ENCODE assay signal across 18 cellular contexts in the genomic region with DNA sequence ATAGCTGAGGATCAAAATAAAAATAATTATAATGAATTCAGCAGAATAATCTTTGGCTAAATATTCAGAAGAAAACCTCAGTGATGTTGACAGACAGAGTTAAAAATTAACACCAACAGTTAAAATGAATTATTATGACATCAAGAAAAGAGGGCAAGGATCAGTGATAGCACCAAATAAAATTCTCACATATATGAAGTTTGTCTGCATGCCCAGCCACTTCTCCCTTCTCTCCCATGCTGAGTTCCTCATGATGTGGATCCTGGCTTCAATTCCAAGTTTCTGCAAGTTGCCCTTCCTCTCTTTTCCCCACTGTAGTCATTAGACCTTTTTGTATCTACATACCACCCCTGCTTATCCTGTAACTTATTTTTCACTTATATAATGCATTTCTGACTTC. TPM values are rescaled to one million over a fixed set of nuclear protein-coding genes. Genes with fewer than 3 reads are reported as not detected.
DNase-seq lines count a peak whose midpoint lies in the region; ATAC-seq, FAIRE-seq and TF ChIP-seq lines count a peak whose summit lies in the region.
"Had no signal": no experiment of that assay in that cellular context is flagged by ENCODE, and none has a peak within 500 bp of the region (broad histone marks: within the 10 kb centered on the region; RNA-seq: fewer than 3 reads in every experiment).

No MANE protein-coding gene starts in this region.

- intact Hi-C loops in HepG2 (cut with micrococcal nuclease; ENCODE audit: unreplicated experiment), result no loop called here

- CTCF ChIA-PET in HepG2 (lab: Yijun Ruan, JAX; ENCODE audit: low intra/inter-chr PET ratio, low total read pairs), result no interaction called here

- no peak overlapping the region for H3K9ac ChIP-seq in liver (ENCODE audit: low read depth in 1 of 2, low read length in 2 of 2)
- H3K9ac ChIP-seq in HepG2 (ENCODE audit: insufficient read depth, low read depth, low read length), result no peak overlapping the region
- peak overlapping the region in 1 of 2 donors; percentile 43 for H3K9ac ChIP-seq in mucosa of rectum (ENCODE audit: low read depth in 1 of 2, low read length in 2 of 2)
- H3K9ac ChIP-seq: BLaER1 had no signal

- TF ChIP-seq EP300 in HepG2 (IDR thresholded peaks at IDR 0.05; ENCODE audit: low read depth in 2 of 2, low read length in 2 of 2) (no peak), HepG2 (CRISPR knock-in tag; IDR thresholded peaks at IDR 0.05; ENCODE audit: borderline replicate concordance) (no peak)

- in situ Hi-C loops in HepG2 (cut with HindIII; ENCODE audit: extremely low pct_ligation_motif_present, low pct_unique_long_range_greater_than_20kb), result no loop called here

- H3K4me1 Mint-ChIP-seq in stimulated activated effector memory CD8-positive, alpha-beta T cell treated with anti-CD3 and anti-CD28 coated beads, Interleukin-12 subunit alpha, Interleukin-12 subunit beta, amount 100 ng/mL, for 72 hours, result no peaks in the 10 kb centered on the region
- H3K4me1 Mint-ChIP-seq in effector memory CD8-positive, alpha-beta T cell (ENCODE audit: low read depth in 2 of 2), result peaks cover 1 to 5% of the 10 kb centered on the region in 2 donors

- no peak overlapping the region for H3K27ac ChIP-seq in liver (ENCODE audit: low read depth in 1 of 2, low read length in 2 of 2)
- H3K27ac ChIP-seq in HepG2 (ENCODE audit: extremely low read length, insufficient read depth, low read length), result no peak overlapping the region
- H3K27ac ChIP-seq in mucosa of rectum (ENCODE audit: low read depth in 2 of 2, low read length in 2 of 2), result peak overlapping the region; percentile 51 to 57
- H3K27ac ChIP-seq: BLaER1 had no signal

- no peaks in the 10 kb centered on the region for H3K9me3 Mint-ChIP-seq in stimulated activated effector memory CD8-positive, alpha-beta T cell treated with anti-CD3 and anti-CD28 coated beads, Interleukin-12 subunit alpha, Interleukin-12 subunit beta, amount 100 ng/mL, for 72 hours
- no peaks in the 10 kb centered on the region for H3K9me3 Mint-ChIP-seq in effector memory CD8-positive, alpha-beta T cell
- H3K9me3 Mint-ChIP-seq: CD4-positive, alpha-beta memory T cell; GM23338 had no signal

- peaks cover 0 to 18% (median 12%) of the 10 kb centered on the region in 4 donors for H3K36me3 ChIP-seq in liver (ENCODE audit: control insufficient read depth in 4 of 4, insufficient read depth in 3 of 4, low read depth in 1 of 4, low read length in 3 of 4)
- peaks cover 0 to 12% of the 10 kb centered on the region in 2 experiments; a peak in 3 of 5 replicates for H3K36me3 ChIP-seq in HepG2 (replicated peaks in 1 of 2; ENCODE audit: control insufficient read depth in 1 of 2, insufficient read depth in 2 of 2, low read length in 2 of 2)
- peaks cover 24 to 34% of the 10 kb centered on the region in 2 donors for H3K36me3 ChIP-seq in mucosa of rectum (ENCODE audit: control insufficient read depth in 2 of 2, insufficient read depth in 2 of 2, low read length in 2 of 2)

- POLR2A ChIA-PET in HepG2 (lab: Yijun Ruan, JAX), result no interaction called here

- H3K27me3 ChIP-seq in liver (ENCODE audit: control insufficient read depth in 4 of 4, insufficient read depth in 4 of 4, low read length in 3 of 4), result no peaks in the 10 kb centered on the region
- no peaks in the 10 kb centered on the region for H3K27me3 ChIP-seq in HepG2 (ENCODE audit: control insufficient read depth in 1 of 2, insufficient read depth in 2 of 2, low read length in 2 of 2)
- H3K27me3 ChIP-seq in mucosa of rectum (ENCODE audit: control insufficient read depth in 2 of 2, insufficient read depth in 2 of 2, low read length in 2 of 2), result no peaks in the 10 kb centered on the region
- H3K27me3 ChIP-seq: BLaER1 had no signal

- H3K27ac Mint-ChIP-seq in stimulated activated effector memory CD8-positive, alpha-beta T cell treated with anti-CD3 and anti-CD28 coated beads, Interleukin-12 subunit alpha, Interleukin-12 subunit beta, amount 100 ng/mL, for 72 hours, result peak overlapping the region; percentile 1
- no peak overlapping the region for H3K27ac Mint-ChIP-seq in effector memory CD8-positive, alpha-beta T cell
- H3K27ac Mint-ChIP-seq: GM23338 had no signal

- FAIRE-seq in HepG2 (lab: Jason Lieb, UNC), result no peak
- FAIRE-seq: H54, HTR-8/SVneo had no signal

- no peak overlapping the region for H3K4me3 Mint-ChIP-seq in stimulated activated effector memory CD8-positive, alpha-beta T cell treated with anti-CD3 and anti-CD28 coated beads, Interleukin-12 subunit alpha, Interleukin-12 subunit beta, amount 100 ng/mL, for 72 hours
- no peak overlapping the region for H3K4me3 Mint-ChIP-seq in effector memory CD8-positive, alpha-beta T cell
- H3K4me3 Mint-ChIP-seq: CD14-positive monocyte, GM23338 had no signal

- no peak for ATAC-seq in HepG2
- no peak for ATAC-seq in stimulated activated effector memory CD8-positive, alpha-beta T cell treated with anti-CD3 and anti-CD28 coated beads, Interleukin-12 subunit alpha, Interleukin-12 subunit beta, amount 100 ng/mL, for 72 hours
- ATAC-seq in effector memory CD8-positive, alpha-beta T cell (replicated peaks), result no peak
- ATAC-seq: GM23338 had no signal

- BruUV-seq in HepG2 (replicated peaks; lab: Mats Ljungman, UMichigan), result no TSS peak

- H3K4me2 ChIP-seq in HepG2 (ENCODE audit: low read depth, low read length), result no peak overlapping the region
- H3K4me2 ChIP-seq: BLaER1, GM23338 had no signal

- no peak overlapping the region for H2AFZ ChIP-seq in HepG2 (ENCODE audit: low read length)
- H2AFZ ChIP-seq: GM23338 had no signal

- TF ChIP-seq CTCF in liver (IDR thresholded peaks at IDR 0.05; ENCODE audit: low read depth, low read length, missing input control) (no peak), HepG2 (CRISPR knock-in tag; IDR thresholded peaks at IDR 0.05) (no peak)

- H3K79me2 ChIP-seq in HepG2 (ENCODE audit: insufficient read depth, low read length), result no peaks in the 10 kb centered on the region

- H3K27me3 Mint-ChIP-seq in effector memory CD8-positive, alpha-beta T cell, result no peaks in the 10 kb centered on the region
- H3K27me3 Mint-ChIP-seq: CD4-positive, alpha-beta memory T cell had no signal

- no peak for TF ChIP-seq RAD21 in liver (IDR thresholded peaks at IDR 0.05)
- no peak for TF ChIP-seq RAD21 in HepG2 (CRISPR knock-in tag; IDR thresholded peaks at IDR 0.05)

- H4K20me1 ChIP-seq in HepG2 (ENCODE audit: insufficient read depth, low read length), result no peaks in the 10 kb centered on the region
- H4K20me1 ChIP-seq: BLaER1 had no signal

- TF ChIP-seq POLR2A in HepG2 (IDR thresholded peaks at IDR 0.05; ENCODE audit: insufficient read depth in 1 of 2, low read depth in 2 of 2, low read length in 2 of 2), result no peak

- peaks cover 8% of the 10 kb centered on the region for H3K36me3 Mint-ChIP-seq in stimulated activated effector memory CD8-positive, alpha-beta T cell treated with anti-CD3 and anti-CD28 coated beads, Interleukin-12 subunit alpha, Interleukin-12 subunit beta, amount 100 ng/mL, for 72 hours
- peaks cover 4% of the 10 kb centered on the region for H3K36me3 Mint-ChIP-seq in effector memory CD8-positive, alpha-beta T cell (ENCODE audit: insufficient read depth)

- no peak overlapping the region for H3K4me3 ChIP-seq in liver (ENCODE audit: low read depth in 1 of 3, low read length in 3 of 3)
- no peak overlapping the region for H3K4me3 ChIP-seq in HepG2 (replicated peaks in 1 of 3; ENCODE audit: insufficient read depth in 1 of 3, low read depth in 2 of 3, low read length in 3 of 3)
- H3K4me3 ChIP-seq in mucosa of rectum (ENCODE audit: low read length in 2 of 2), result peak overlapping the region in 1 of 2 donors; percentile 46
- H3K4me3 ChIP-seq: BLaER1, GM23338 had no signal

- DNase-seq in HepG2 (ENCODE audit: low spot score), result no peak
- DNase-seq in stimulated activated effector memory CD8-positive, alpha-beta T cell treated with anti-CD3 and anti-CD28 coated beads, Interleukin-12 subunit alpha, Interleukin-12 subunit beta, amount 100 ng/mL, for 72 hours (ENCODE audit: low spot score in 2 of 2), result no peak
- DNase-seq in SHP77 (lab: John Stamatoyannopoulos, UW), result no peak
- no peak for DNase-seq in effector memory CD8-positive, alpha-beta T cell
- DNase-seq in HUDEP-2 (lab: John Stamatoyannopoulos, UW; ENCODE audit: unreplicated experiment in 76 of 76), result no peak
- DNase-seq: 8988T; CD4-positive, alpha-beta memory T cell; DMS153; DMS79; GDM1; HCEC 1CT had no signal

- peaks cover 1 to 32% (median 17%) of the 10 kb centered on the region in 4 donors for H3K4me1 ChIP-seq in liver (ENCODE audit: control insufficient read depth in 4 of 4, insufficient read depth in 4 of 4, low read length in 3 of 4)
- peaks cover 20% of the 10 kb centered on the region for H3K4me1 ChIP-seq in HepG2 (ENCODE audit: insufficient read depth, low read length)
- peaks cover 0 to 17% of the 10 kb centered on the region in 2 donors for H3K4me1 ChIP-seq in mucosa of rectum (ENCODE audit: control insufficient read depth in 2 of 2, insufficient read depth in 2 of 2, low read length in 2 of 2)
- H3K4me1 ChIP-seq: BLaER1 had no signal

- H3K9me3 ChIP-seq in liver (ENCODE audit: control insufficient read depth in 4 of 4, low read length in 3 of 4) (no peaks in the 10 kb centered on the region), HepG2 (ENCODE audit: low read length) (no peaks in the 10 kb centered on the region), mucosa of rectum (ENCODE audit: control insufficient read depth in 2 of 2, low read length in 2 of 2) (no peaks in the 10 kb centered on the region)

RNA-seq across cellular contexts. Expression of a gene that starts 6.8 kb away (rescaled TPM):
- total RNA-seq in liver (100 to 1,000 TPM in 1 of 2 donors, 10 to 100 TPM in 1; 56.1 to 199 TPM), HepG2 (2016; rRNA removed; fragmentation: Illumina TruSeq; extraction: Trizol) (66.6 and 73.8 TPM in 2 replicates)
- polyA plus RNA-seq in liver (10 to 100 TPM; 35.9 to 78.6 TPM), HepG2 (2011; rRNA removed) (28.6 and 34.1 TPM in 2 replicates)
- total RNA-seq in HepG2 (2016; cell fraction: cytosol; rRNA removed; fragmentation: Illumina TruSeq; extraction: Trizol; ENCODE audit: low read depth), result 155 and 168 TPM in 2 replicates
- 65.4 and 69.5 TPM in 2 replicates for total RNA-seq in HepG2 (2016; cell fraction: insoluble cytoplasmic fraction; rRNA removed; fragmentation: Illumina TruSeq; extraction: Trizol)
- total RNA-seq in HepG2 (2016; cell fraction: membrane; rRNA removed; fragmentation: Illumina TruSeq; extraction: Trizol), result 248 and 275 TPM in 2 replicates
- 48.5 and 52.0 TPM in 2 replicates for total RNA-seq in HepG2 (2016; cell fraction: nucleus; rRNA removed; fragmentation: Illumina TruSeq; extraction: Trizol)
- 14.8 and 23.2 TPM in 2 replicates for polyA plus RNA-seq in HepG2 (2011; cell fraction: cytosol; rRNA removed)
- 14.3 and 19.5 TPM in 2 replicates for polyA plus RNA-seq in HepG2 (2011; cell fraction: nucleus; rRNA removed)
- 28.1 and 39.7 TPM in 2 replicates for polyA plus RNA-seq in HepG2 (2012)
- polyA plus RNA-seq in HepG2 (2016; cell fraction: cytosol; fragmentation: Illumina TruSeq; extraction: Trizol; ENCODE audit: low read depth), result 187 and 197 TPM in 2 replicates
- 78.3 and 87.0 TPM in 2 replicates for polyA plus RNA-seq in HepG2 (2016; cell fraction: insoluble cytoplasmic fraction; fragmentation: Illumina TruSeq; extraction: Trizol; ENCODE audit: low read depth)
- 257 and 275 TPM in 2 replicates for polyA plus RNA-seq in HepG2 (2016; cell fraction: membrane; fragmentation: Illumina TruSeq; extraction: Trizol; ENCODE audit: low read depth)
- polyA plus RNA-seq in HepG2 (2016; cell fraction: nucleus; fragmentation: Illumina TruSeq; extraction: Trizol; ENCODE audit: insufficient read depth, low read depth), result 78.8 and 84.3 TPM in 2 replicates
- polyA minus RNA-seq in HepG2 (2011; rRNA and poly(A)+ RNA removed; ENCODE audit: low replicate concordance), result 6.0 and 24.6 TPM in 2 replicates
- 13.8 and 19.3 TPM in 2 replicates for polyA minus RNA-seq in HepG2 (2011; cell fraction: cytosol; rRNA and poly(A)+ RNA removed)
- polyA minus RNA-seq in HepG2 (2011; cell fraction: nucleus; rRNA and poly(A)+ RNA removed), result 24.5 and 27.1 TPM in 2 replicates

RNA-seq across cellular contexts. Expression of a gene that starts 7.1 kb away (rescaled TPM):
- total RNA-seq in liver (100 to 1,000 TPM in 1 of 2 donors, 10 to 100 TPM in 1; 18.7 to 207 TPM), HepG2 (2016; rRNA removed; fragmentation: Illumina TruSeq; extraction: Trizol) (21.0 and 32.4 TPM in 2 replicates)
- polyA plus RNA-seq in liver (1 to 10 TPM; 6.1 to 6.2 TPM), HepG2 (2011; rRNA removed) (7.7 and 8.9 TPM in 2 replicates)
- 7.5 and 7.9 TPM in 2 replicates for total RNA-seq in HepG2 (2016; cell fraction: cytosol; rRNA removed; fragmentation: Illumina TruSeq; extraction: Trizol; ENCODE audit: low read depth)
- 19.5 and 29.4 TPM in 2 replicates for total RNA-seq in HepG2 (2016; cell fraction: insoluble cytoplasmic fraction; rRNA removed; fragmentation: Illumina TruSeq; extraction: Trizol)
- 30.0 and 33.2 TPM in 2 replicates for total RNA-seq in HepG2 (2016; cell fraction: membrane; rRNA removed; fragmentation: Illumina TruSeq; extraction: Trizol)
- total RNA-seq in HepG2 (2016; cell fraction: nucleus; rRNA removed; fragmentation: Illumina TruSeq; extraction: Trizol), result 26.8 and 28.3 TPM in 2 replicates
- polyA plus RNA-seq in HepG2 (2011; cell fraction: cytosol; rRNA removed), result 4.1 and 6.4 TPM in 2 replicates
- 9.3 and 10.7 TPM in 2 replicates for polyA plus RNA-seq in HepG2 (2011; cell fraction: nucleus; rRNA removed)
- 7.2 and 8.6 TPM in 2 replicates for polyA plus RNA-seq in HepG2 (2012)
- polyA plus RNA-seq in HepG2 (2016; cell fraction: cytosol; fragmentation: Illumina TruSeq; extraction: Trizol; ENCODE audit: low read depth), result 3.4 and 4.8 TPM in 2 replicates
- 15.6 and 16.6 TPM in 2 replicates for polyA plus RNA-seq in HepG2 (2016; cell fraction: insoluble cytoplasmic fraction; fragmentation: Illumina TruSeq; extraction: Trizol; ENCODE audit: low read depth)
- polyA plus RNA-seq in HepG2 (2016; cell fraction: membrane; fragmentation: Illumina TruSeq; extraction: Trizol; ENCODE audit: low read depth), result 11.2 and 11.7 TPM in 2 replicates
- polyA plus RNA-seq in HepG2 (2016; cell fraction: nucleus; fragmentation: Illumina TruSeq; extraction: Trizol; ENCODE audit: insufficient read depth, low read depth), result 16.4 and 17.3 TPM in 2 replicates
- polyA minus RNA-seq in HepG2 (2011; rRNA and poly(A)+ RNA removed; ENCODE audit: low replicate concordance), result 11.7 and 20.5 TPM in 2 replicates
- 8.0 and 9.8 TPM in 2 replicates for polyA minus RNA-seq in HepG2 (2011; cell fraction: cytosol; rRNA and poly(A)+ RNA removed)
- 45.7 and 50.8 TPM in 2 replicates for polyA minus RNA-seq in HepG2 (2011; cell fraction: nucleus; rRNA and poly(A)+ RNA removed)

Comparison
In these comparisons a context has a peak if more than half of its experiments do, and no peak if none do; other contexts are left out.
1. H3K27ac ChIP-seq: peak in mucosa of rectum (2 of 2); none in liver (0 of 2) and HepG2 (single experiment).